Comparison of ENCODE assay signal across 16 cellular contexts in the genomic region with DNA sequence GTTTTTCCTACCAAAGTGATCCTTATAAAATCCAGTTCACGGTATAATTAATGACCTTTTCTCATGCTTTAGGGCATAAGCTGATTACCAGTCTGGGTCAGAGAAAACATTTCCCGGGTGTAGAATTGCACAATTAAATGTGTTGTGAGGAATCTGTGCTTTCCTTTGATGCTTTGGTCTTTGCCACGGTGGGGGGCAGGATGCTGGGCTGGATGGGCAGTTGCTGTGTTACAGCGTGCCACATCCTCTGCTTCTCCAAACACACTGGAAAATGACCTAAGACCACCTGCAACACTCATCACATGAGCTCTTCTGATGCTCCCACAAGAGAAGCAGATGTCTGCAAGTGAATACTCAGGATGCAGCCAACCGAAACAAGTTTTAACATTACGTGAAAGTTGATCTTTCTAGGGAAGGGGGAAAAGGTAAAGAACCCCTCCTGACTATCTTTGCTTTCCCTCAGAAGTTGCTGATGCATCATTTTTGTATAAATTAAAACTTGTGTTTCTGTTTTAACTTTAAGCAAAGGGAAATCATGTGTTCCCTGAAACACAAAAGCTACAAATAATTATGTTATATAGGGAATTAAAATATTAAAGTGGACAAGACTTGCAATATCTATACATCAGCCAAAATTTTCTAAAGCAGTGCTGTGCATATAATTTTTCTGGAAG.
DNase-seq lines count a peak whose midpoint lies in the region; ATAC-seq and TF ChIP-seq lines count a peak whose summit lies in the region.
"Had no signal": no experiment of that assay in that cellular context is flagged by ENCODE, and none has a peak within 500 bp of the region (broad histone marks: within the 10 kb centered on the region; RNA-seq: fewer than 3 reads in every experiment).

No MANE protein-coding gene starts in this region.

- H3K27me3 ChIP-seq in endodermal cell (ENCODE audit: control insufficient read depth, insufficient read depth, low read length, poor library complexity, severe bottlenecking) (no peaks in the 10 kb centered on the region), body of pancreas (no peaks in the 10 kb centered on the region)
- H3K27me3 ChIP-seq: adrenal gland, heart left ventricle had no signal

- H3K9me3 ChIP-seq in endodermal cell (ENCODE audit: control insufficient read depth, low read length), result no peaks in the 10 kb centered on the region
- H3K9me3 ChIP-seq in body of pancreas, result no peaks in the 10 kb centered on the region
- H3K9me3 ChIP-seq: adrenal gland, heart left ventricle had no signal

- H3K4me3 ChIP-seq in endodermal cell (ENCODE audit: low read length), result no peak overlapping the region
- no peak overlapping the region for H3K4me3 ChIP-seq in body of pancreas
- H3K4me3 ChIP-seq: adrenal gland, heart left ventricle had no signal

- no peak overlapping the region for H3K4me3 Mint-ChIP-seq in endodermal cell
- H3K4me3 Mint-ChIP-seq in stimulated activated memory B cell treated with anti-CD40 and anti-IgM and Interleukin-4, amounts not matched to agents 10 μg/mL and 1 μg/mL and 100 μg/mL, for 72 hours, result no peak overlapping the region
- H3K4me3 Mint-ChIP-seq: neural crest cell had no signal

- in situ Hi-C loops in GM13977 (cut with MboI; ENCODE audit: low pct_unique_long_range_greater_than_20kb, low sequenced_read_pairs, unreplicated experiment), result no loop called here

- TF ChIP-seq POLR2A in body of pancreas (IDR thresholded peaks at IDR 0.05), result no peak

- WGBS in endodermal cell (ENCODE audit: insufficient coverage in 1 of 2, insufficient read length in 1 of 2), 2 experiments, result 42 to 70% methylated on average over 2 to 6 of the region's 6 CpGs
- 64 to 66% methylated on average over 6 of the region's 6 CpGs for WGBS in body of pancreas, 2 donors

- intact Hi-C loops in left cardiac atrium (cut with DNase I), result no loop called here
- intact Hi-C loops in body of pancreas (cut with DNase I), result no loop called here

- TF ChIP-seq CTCF in endodermal cell (conservative IDR thresholded peaks at IDR 0.05) (no peak), GM13977 (IDR thresholded peaks at IDR 0.05; ENCODE audit: extremely low read depth, insufficient read depth, missing control alignments) (no peak), body of pancreas (IDR thresholded peaks at IDR 0.05) (no peak)

- H3K27ac ChIP-seq in endodermal cell (ENCODE audit: low read depth, low read length) (no peak overlapping the region), body of pancreas (no peak overlapping the region)
- H3K27ac ChIP-seq: adrenal gland, heart left ventricle had no signal

- no peak overlapping the region for H3K9ac ChIP-seq in endodermal cell (ENCODE audit: extremely low read depth, low read length, poor library complexity, severe bottlenecking)

- peak; percentile 19 to 69 (median 62) for DNase-seq in NCI-H1417 (lab: John Stamatoyannopoulos, UW)
- no peak for DNase-seq in NCI-H1417 treated with DMSO at 0.1 percent for 48 hours (lab: John Stamatoyannopoulos, UW)
- DNase-seq in NCI-H510A treated with DMSO at 0.1 percent for 48 hours (lab: John Stamatoyannopoulos, UW), result peak; percentile 86
- peak; percentile 66 for DNase-seq in endodermal cell
- no peak for DNase-seq in left cardiac atrium
- no peak for DNase-seq in GM13977 (ENCODE audit: low spot score)
- no peak for DNase-seq in body of pancreas
- DNase-seq: activated CD4-positive, alpha-beta T cell treated with anti-CD3 and anti-CD28 coated beads, Interleukin-2, amount 50 U/mL, for 4 hours; adrenal gland; erythroblast; HCEC 1CT; heart left ventricle; SHP77; T-helper 9 cell had no signal

- peaks cover 4% of the 10 kb centered on the region for H3K4me1 Mint-ChIP-seq in endodermal cell
- peaks cover 15% of the 10 kb centered on the region for H3K4me1 Mint-ChIP-seq in stimulated activated memory B cell treated with anti-CD40 and anti-IgM and Interleukin-4, amounts not matched to agents 10 μg/mL and 1 μg/mL and 100 μg/mL, for 72 hours

- no peaks in the 10 kb centered on the region for H3K36me3 ChIP-seq in endodermal cell (ENCODE audit: control insufficient read depth, insufficient read depth, low read length)
- H3K36me3 ChIP-seq in body of pancreas (replicated peaks in 1 of 2; ENCODE audit: insufficient read depth in 1 of 2, low read depth in 2 of 2), result no peaks in the 10 kb centered on the region
- H3K36me3 ChIP-seq: adrenal gland, heart left ventricle had no signal

- ATAC-seq in stimulated activated memory B cell treated with anti-CD40 and anti-IgM and Interleukin-4, amounts not matched to agents 10 μg/mL and 1 μg/mL and 100 μg/mL, for 72 hours, result peak; percentile 62
- ATAC-seq in left cardiac atrium (no peak), body of pancreas (no peak)
- ATAC-seq: heart left ventricle had no signal

- H3K4me1 ChIP-seq in endodermal cell (ENCODE audit: control insufficient read depth, insufficient read depth, low read length) (no peaks in the 10 kb centered on the region), body of pancreas (no peaks in the 10 kb centered on the region)
- H3K4me1 ChIP-seq: adrenal gland, heart left ventricle had no signal

- H3K9me3 Mint-ChIP-seq in endodermal cell, result no peaks in the 10 kb centered on the region
- no peaks in the 10 kb centered on the region for H3K9me3 Mint-ChIP-seq in stimulated activated memory B cell treated with anti-CD40 and anti-IgM and Interleukin-4, amounts not matched to agents 10 μg/mL and 1 μg/mL and 100 μg/mL, for 72 hours
- H3K9me3 Mint-ChIP-seq: neural crest cell had no signal

- no peaks in the 10 kb centered on the region for H3K27me3 Mint-ChIP-seq in endodermal cell (ENCODE audit: insufficient read depth)
- H3K27me3 Mint-ChIP-seq in stimulated activated memory B cell treated with anti-CD40 and anti-IgM and Interleukin-4, amounts not matched to agents 10 μg/mL and 1 μg/mL and 100 μg/mL, for 72 hours, result no peaks in the 10 kb centered on the region

- no peak overlapping the region for H3K27ac Mint-ChIP-seq in endodermal cell
- no peak overlapping the region for H3K27ac Mint-ChIP-seq in stimulated activated memory B cell treated with anti-CD40 and anti-IgM and Interleukin-4, amounts not matched to agents 10 μg/mL and 1 μg/mL and 100 μg/mL, for 72 hours

- H3K36me3 Mint-ChIP-seq in endodermal cell (ENCODE audit: low read depth), result no peaks in the 10 kb centered on the region
- no peaks in the 10 kb centered on the region for H3K36me3 Mint-ChIP-seq in stimulated activated memory B cell treated with anti-CD40 and anti-IgM and Interleukin-4, amounts not matched to agents 10 μg/mL and 1 μg/mL and 100 μg/mL, for 72 hours

Comparison
In these comparisons a context has a peak if more than half of its experiments do, and no peak if none do; other contexts are left out.
1. DNase-seq: peak in NCI-H1417 (3 of 3), NCI-H510A treated with DMSO at 0.1 percent for 48 hours (single experiment) and endodermal cell (single experiment); none in NCI-H1417 treated with DMSO at 0.1 percent for 48 hours (single experiment), left cardiac atrium (single experiment), GM13977 (single experiment) and body of pancreas (0 of 4).